1 cellular context compared by ENCODE assay signal in genomic region chr10:48599830-48600134, GRCh38.
TF ChIP-seq lines count a peak whose summit lies in the region.

No MANE protein-coding gene starts in this region.

TF ChIP-seq in IMR-90, 13 proteins besides CTCF, POLR2A, EP300 and RAD21:
- TF ChIP-seq CHD1 (IDR thresholded peaks at IDR 0.05; ENCODE audit: low read depth, low read length) (no peak), RCOR1 (IDR thresholded peaks at IDR 0.05; ENCODE audit: insufficient replicate concordance, low read length) (no peak), CEBPB (IDR thresholded peaks at IDR 0.05; ENCODE audit: low read depth, low read length) (no peak), MAFK (IDR thresholded peaks at IDR 0.05; ENCODE audit: low read depth, low read length) (no peak), FOS (IDR thresholded peaks at IDR 0.05; ENCODE audit: low read depth, low read length) (no peak)
